ENCODE assay signal across 1 cellular context in genomic region chr6:149565539-149566371, GRCh38.
TF ChIP-seq lines count a peak whose summit lies in the region.

No MANE protein-coding gene starts in this region.

TF ChIP-seq in K562, 482 proteins besides CTCF, POLR2A, EP300 and RAD21 (continued from another document and continues in another):
- TF ChIP-seq ZBTB11 (CRISPR knock-in tag; IDR thresholded peaks at IDR 0.05) (no peak), ZNF431 (CRISPR knock-in tag; IDR thresholded peaks at IDR 0.05) (no peak), U2AF2 (optimal IDR thresholded peaks at IDR 0.05; ENCODE audit: low read depth, low read length) (no peak), HMGN3 (IDR thresholded peaks at IDR 0.05; ENCODE audit: borderline replicate concordance, extremely low read depth, insufficient read length, low read depth, low read length) (no peak), ZNF507 (tag; conservative IDR thresholded peaks at IDR 0.05) (no peak), NEUROD1 (IDR thresholded peaks at IDR 0.05; ENCODE audit: borderline replicate concordance, low read depth, low read length, partially characterized antibody) (no peak), GTF2B (IDR thresholded peaks at IDR 0.05; ENCODE audit: extremely low read depth, insufficient read length) (no peak), ZNF584 (CRISPR knock-in tag; IDR thresholded peaks at IDR 0.05; ENCODE audit: low read depth) (no peak), TSHZ1 (CRISPR knock-in tag; IDR thresholded peaks at IDR 0.05) (no peak), MCM5 (IDR thresholded peaks at IDR 0.05; ENCODE audit: low read depth) (no peak), ZNF143 (CRISPR knock-in tag; IDR thresholded peaks at IDR 0.05) (no peak), CHD7 (IDR thresholded peaks at IDR 0.05; ENCODE audit: low read depth, low read length) (no peak), MYBL2 (IDR thresholded peaks at IDR 0.05; ENCODE audit: low read depth) (no peak), MYBL2 (CRISPR knock-in tag; IDR thresholded peaks at IDR 0.05; ENCODE audit: borderline replicate concordance) (no peak), TCFL5 (CRISPR knock-in tag; conservative IDR thresholded peaks at IDR 0.05) (no peak), DDX20 (tag; IDR thresholded peaks at IDR 0.05; ENCODE audit: low read depth) (no peak), ZNF175 (CRISPR knock-in tag; IDR thresholded peaks at IDR 0.05; ENCODE audit: low read depth) (no peak), SREBF2 (CRISPR knock-in tag; IDR thresholded peaks at IDR 0.05) (no peak), MXI1 (IDR thresholded peaks at IDR 0.05; ENCODE audit: low read depth, low read length) (peak; percentile 83), E2F8 (IDR thresholded peaks at IDR 0.05; ENCODE audit: low read depth, partially characterized antibody) (no peak), EHMT2 (IDR thresholded peaks at IDR 0.05) (no peak), SREBF1 (IDR thresholded peaks at IDR 0.05; ENCODE audit: borderline replicate concordance, low read depth, low read length) (no peak), RUNX1 (IDR thresholded peaks at IDR 0.05; ENCODE audit: low read depth) (no peak), TCF3 (CRISPR knock-in tag; IDR thresholded peaks at IDR 0.05) (peak; percentile 37; the same call in 1 of the 2 replicates), POLR2B (IDR thresholded peaks at IDR 0.05; ENCODE audit: low read depth, partially characterized antibody) (no peak), FOXA1 (IDR thresholded peaks at IDR 0.05; ENCODE audit: borderline replicate concordance) (no peak), TCF15 (CRISPR knock-in tag; IDR thresholded peaks at IDR 0.05) (no peak), HNRNPH1 (optimal IDR thresholded peaks at IDR 0.05; ENCODE audit: low read depth, low read length) (no peak), NELFE (IDR thresholded peaks at IDR 0.05; ENCODE audit: insufficient read depth, insufficient read length) (no peak), PHB2 (IDR thresholded peaks at IDR 0.05; ENCODE audit: low read depth) (no peak), BRF2 (IDR thresholded peaks at IDR 0.05; ENCODE audit: borderline replicate concordance, insufficient read depth, insufficient read length) (no peak), MITF (IDR thresholded peaks at IDR 0.05) (no peak)
